Comparison of ENCODE assay signal across 8 cellular contexts in genomic region chr10:86757110-86757790, GRCh38. TPM values are rescaled to one million over a fixed set of nuclear protein-coding genes. Genes with fewer than 3 reads are reported as not detected.
DNase-seq lines count a peak whose midpoint lies in the region; ATAC-seq and TF ChIP-seq lines count a peak whose summit lies in the region.

No MANE protein-coding gene starts in this region.

- H3K9me3 Mint-ChIP-seq in T-helper 2 cell treated with Interferon-gamma antibody and Interleukin-4, amounts not matched to agents 5 μg/mL and 100 μg/mL, for 36 hours: no peaks in the 10 kb centered on the region
- no peaks in the 10 kb centered on the region for H3K9me3 Mint-ChIP-seq in stimulated activated naive CD8-positive, alpha-beta T cell treated with anti-CD3 and anti-CD28 coated beads, Interleukin-15, amount 100 ng/mL, for 72 hours

- H3K36me3 ChIP-seq in colonic mucosa (no peaks in the 10 kb centered on the region), lung (ENCODE audit: control insufficient read depth in 2 of 2, insufficient read depth in 2 of 2, low read length in 2 of 2) (no peaks in the 10 kb centered on the region)

- peak; percentile 19 for DNase-seq in GM12865 (ENCODE audit: low read depth)
- DNase-seq in T-helper 2 cell treated with Interferon-gamma antibody and Interleukin-4, amounts not matched to agents 5 μg/mL and 100 μg/mL, for 36 hours (ENCODE audit: low spot score): no peak
- DNase-seq in colonic mucosa: peak; percentile 49
- peak; percentile 32 for DNase-seq in lung (ENCODE audit: low spot score)
- peak; percentile 20 to 21 for DNase-seq in stimulated activated naive CD8-positive, alpha-beta T cell treated with anti-CD3 and anti-CD28 coated beads, Interleukin-15, amount 100 ng/mL, for 72 hours
- no peak for DNase-seq in GM20000 (ENCODE audit: low spot score)
- no peak for DNase-seq in effector CD8-positive, alpha-beta T cell (lab: John Stamatoyannopoulos, UW)

- H3K27ac ChIP-seq in colonic mucosa: peak overlapping the region; percentile 93
- H3K27ac ChIP-seq in lung (ENCODE audit: low read depth in 1 of 2, low read length in 1 of 2): peak overlapping the region; percentile 91 to 99

- peak overlapping the region; percentile 70 for H3K27ac Mint-ChIP-seq in T-helper 2 cell treated with Interferon-gamma antibody and Interleukin-4, amounts not matched to agents 5 μg/mL and 100 μg/mL, for 36 hours
- peak overlapping the region; percentile 79 to 83 for H3K27ac Mint-ChIP-seq in stimulated activated naive CD8-positive, alpha-beta T cell treated with anti-CD3 and anti-CD28 coated beads, Interleukin-15, amount 100 ng/mL, for 72 hours

- H3K4me3 ChIP-seq in GM12865 (ENCODE audit: low read depth, low read length): peak overlapping the region; percentile 88
- peak overlapping the region; percentile 87 for H3K4me3 ChIP-seq in colonic mucosa
- peak overlapping the region; percentile 54 for H3K4me3 ChIP-seq in lung

- peak overlapping the region; percentile 89 for H3K4me3 Mint-ChIP-seq in T-helper 2 cell treated with Interferon-gamma antibody and Interleukin-4, amounts not matched to agents 5 μg/mL and 100 μg/mL, for 36 hours
- H3K4me3 Mint-ChIP-seq in stimulated activated naive CD8-positive, alpha-beta T cell treated with anti-CD3 and anti-CD28 coated beads, Interleukin-15, amount 100 ng/mL, for 72 hours: peak overlapping the region; percentile 84 to 89

- H3K27me3 Mint-ChIP-seq in T-helper 2 cell treated with Interferon-gamma antibody and Interleukin-4, amounts not matched to agents 5 μg/mL and 100 μg/mL, for 36 hours (ENCODE audit: low read depth): peaks cover 51% of the 10 kb centered on the region
- peaks cover 68% of the 10 kb centered on the region for H3K27me3 Mint-ChIP-seq in stimulated activated naive CD8-positive, alpha-beta T cell treated with anti-CD3 and anti-CD28 coated beads, Interleukin-15, amount 100 ng/mL, for 72 hours

- H3K36me3 Mint-ChIP-seq in T-helper 2 cell treated with Interferon-gamma antibody and Interleukin-4, amounts not matched to agents 5 μg/mL and 100 μg/mL, for 36 hours (ENCODE audit: low read depth): peaks cover 3% of the 10 kb centered on the region

- peaks cover 35% of the 10 kb centered on the region for H3K4me1 Mint-ChIP-seq in T-helper 2 cell treated with Interferon-gamma antibody and Interleukin-4, amounts not matched to agents 5 μg/mL and 100 μg/mL, for 36 hours (ENCODE audit: low read depth)
- peaks cover 41% of the 10 kb centered on the region for H3K4me1 Mint-ChIP-seq in stimulated activated naive CD8-positive, alpha-beta T cell treated with anti-CD3 and anti-CD28 coated beads, Interleukin-15, amount 100 ng/mL, for 72 hours

- no peaks in the 10 kb centered on the region for H3K9me3 ChIP-seq in colonic mucosa
- H3K9me3 ChIP-seq in lung (ENCODE audit: control insufficient read depth in 2 of 2, insufficient read depth in 1 of 2, low read length in 1 of 2): no peaks in the 10 kb centered on the region

- WGBS in lung, 2 donors: 4 to 5% methylated on average over 34 to 42 of the region's 42 CpGs

- H3K27me3 ChIP-seq in colonic mucosa: no peaks in the 10 kb centered on the region
- no peaks in the 10 kb centered on the region for H3K27me3 ChIP-seq in lung (ENCODE audit: control insufficient read depth, insufficient read depth)

- H3K4me1 ChIP-seq in colonic mucosa: peaks cover 4% of the 10 kb centered on the region
- H3K4me1 ChIP-seq in lung (ENCODE audit: control insufficient read depth in 2 of 2, insufficient read depth in 2 of 2, low read length in 2 of 2): peaks cover 5 to 21% of the 10 kb centered on the region in 2 donors

- ATAC-seq in HG03460 (IDR thresholded peaks at IDR 0.05; ENCODE audit: unreplicated experiment): peak; percentile 1
- no peak for ATAC-seq in lung (ENCODE audit: insufficient read depth, low FRiP score)
- ATAC-seq in stimulated activated naive CD8-positive, alpha-beta T cell treated with anti-CD3 and anti-CD28 coated beads, Interleukin-15, amount 100 ng/mL, for 72 hours: no peak

- TF ChIP-seq CTCF in GM12865 (IDR thresholded peaks at IDR 0.05; ENCODE audit: insufficient read depth, low read depth, low read length, missing control alignments) (no peak), colonic mucosa (IDR thresholded peaks at IDR 0.05) (no peak), lung (IDR thresholded peaks at IDR 0.05; ENCODE audit: control extremely low read depth, extremely low read depth) (no peak), GM20000 (IDR thresholded peaks at IDR 0.05; ENCODE audit: extremely low read depth, missing control alignments) (no peak)

- H3K9ac ChIP-seq in colonic mucosa (ENCODE audit: low read depth in 2 of 2, low read length in 2 of 2): peak overlapping the region; percentile 90 to 96

- intact Hi-C loops in colonic mucosa (cut with DNase I): no loop called here

RNA-seq across cellular contexts. Expression of gene BMPR1A, which starts 0.8 kb away (rescaled TPM):
- total RNA-seq in colonic mucosa: 10 to 100 TPM; 37.4 to 50.9 TPM
- 10 to 100 TPM; 29.9 to 66.2 TPM for total RNA-seq in lung
- 1 to 10 TPM; 3.8 to 9.6 TPM for polyA plus RNA-seq in lung

Comparison
In these comparisons a context has a peak if more than half of its experiments do, and no peak if none do; other contexts are left out.
1. DNase-seq: peak in GM12865 (single experiment), colonic mucosa (single experiment), lung (single experiment) and stimulated activated naive CD8-positive, alpha-beta T cell treated with anti-CD3 and anti-CD28 coated beads, Interleukin-15, amount 100 ng/mL, for 72 hours (2 of 2); none in T-helper 2 cell treated with Interferon-gamma antibody and Interleukin-4, amounts not matched to agents 5 μg/mL and 100 μg/mL, for 36 hours (single experiment), GM20000 (single experiment) and effector CD8-positive, alpha-beta T cell (single experiment).
2. Peak in every context shown above with its lines, with median percentiles within 50 percentile points of each other: H3K4me3 ChIP-seq.